9 cellular contexts compared by ENCODE assay signal in genomic region chr2:209476367-209477191, GRCh38. TPM values are rescaled to one million over a fixed set of nuclear protein-coding genes. Genes with fewer than 3 reads are reported as not detected.
DNase-seq lines count a peak whose midpoint lies in the region; ATAC-seq lines count a peak whose summit lies in the region.
"Had no signal": no experiment of that assay in that cellular context is flagged by ENCODE, and none has a peak within 500 bp of the region (broad histone marks: within the 10 kb centered on the region; RNA-seq: fewer than 3 reads in every experiment).

No MANE protein-coding gene starts in this region.

- DNase-seq in GM04504 (ENCODE audit: low read depth) (peak; percentile 35), NCI-H2171 treated with DMSO at 0.1 percent for 48 hours (lab: John Stamatoyannopoulos, UW) (peak; percentile 74), brain pericyte (ENCODE audit: low read depth, low spot score) (peak; percentile 51), nucleus accumbens (lab: John Stamatoyannopoulos, UW) (peak in 35 of 56 donors; percentile 1 to 82 (median 27)), ureter (ENCODE audit: low spot score) (no peak)
- DNase-seq in stimulated activated CD4-positive, alpha-beta T cell treated with anti-CD3 and anti-CD28 coated beads, Interleukin-12 subunit alpha, Interleukin-12 subunit beta, amount 100 ng/mL, for 4 hours = no peak
- DNase-seq: activated CD4-positive, alpha-beta T cell treated with anti-CD3 and anti-CD28 coated beads for 4 hours had no signal

- ATAC-seq in HG03432 (IDR thresholded peaks at IDR 0.05; ENCODE audit: unreplicated experiment) = no peak
- no peak for ATAC-seq in HG02763 (IDR thresholded peaks at IDR 0.05; ENCODE audit: unreplicated experiment)

RNA-seq across cellular contexts. Expression of gene MAP2, which starts 52.7 kb away (rescaled TPM):
- total RNA-seq in ureter = 3.0 TPM

Comparison
In these comparisons a context has a peak if more than half of its experiments do, and no peak if none do; other contexts are left out.
1. DNase-seq: peak in GM04504 (single experiment), NCI-H2171 treated with DMSO at 0.1 percent for 48 hours (single experiment), brain pericyte (single experiment) and nucleus accumbens (35 of 56); none in stimulated activated CD4-positive, alpha-beta T cell treated with anti-CD3 and anti-CD28 coated beads, Interleukin-12 subunit alpha, Interleukin-12 subunit beta, amount 100 ng/mL, for 4 hours (single experiment) and ureter (single experiment).